Comparison of ENCODE assay signal across 13 cellular contexts in genomic region chr21:44049606-44050005, GRCh38. TPM values are rescaled to one million over a fixed set of nuclear protein-coding genes. Genes with fewer than 3 reads are reported as not detected.
DNase-seq lines count a peak whose midpoint lies in the region; ATAC-seq and TF ChIP-seq lines count a peak whose summit lies in the region.
"Had no signal": no experiment of that assay in that cellular context is flagged by ENCODE, and none has a peak within 500 bp of the region (broad histone marks: within the 10 kb centered on the region; RNA-seq: fewer than 3 reads in every experiment).

No MANE protein-coding gene starts in this region.

- no peaks in the 10 kb centered on the region for H3F3A ChIP-seq in GM23338 (replicated peaks; ENCODE audit: low read depth)

- H3K4me3 ChIP-seq in GM23338 (no peak overlapping the region), fibroblast of pulmonary artery (replicated peaks; ENCODE audit: low read depth, low read length) (no peak overlapping the region)
- H3K4me3 ChIP-seq: right atrium auricular region, vagina had no signal

- no peaks in the 10 kb centered on the region for H3K4me1 Mint-ChIP-seq in GM23338
- H3K4me1 Mint-ChIP-seq in activated CD8-positive, alpha-beta T cell treated with anti-CD3 and anti-CD28 coated beads, Interleukin-2, amount 10 ng/mL, durations not matched to agents 7 days and 5 days (ENCODE audit: low read depth), result peaks cover 8% of the 10 kb centered on the region
- H3K4me1 Mint-ChIP-seq in progenitor cell of endocrine pancreas (ENCODE audit: low read depth), result peaks cover 19% of the 10 kb centered on the region
- peaks cover 2% of the 10 kb centered on the region for H3K4me1 Mint-ChIP-seq in mesothelial cell of epicardium

- no peak overlapping the region for H3K27ac ChIP-seq in GM23338 (ENCODE audit: low read depth)
- H3K27ac ChIP-seq: right atrium auricular region, vagina had no signal

- no peak overlapping the region for H2AFZ ChIP-seq in GM23338

- no peaks in the 10 kb centered on the region for H3K4me1 ChIP-seq in GM23338 (ENCODE audit: insufficient read depth)

- POLR2A ChIA-PET in activated CD8-positive, alpha-beta T cell treated with anti-CD3 and anti-CD28 coated beads, Interleukin-2, amount 10 ng/mL, durations not matched to agents 7 days and 5 days (lab: Charles Lee), result no interaction called here

- H3K9me2 ChIP-seq in GM23338 (ENCODE audit: insufficient read depth), result no peaks in the 10 kb centered on the region

- CTCF ChIA-PET in activated CD8-positive, alpha-beta T cell treated with anti-CD3 and anti-CD28 coated beads, Interleukin-2, amount 10 ng/mL, durations not matched to agents 7 days and 5 days (lab: Charles Lee), result no interaction called here

- H4K20me1 ChIP-seq in GM23338 (replicated peaks; ENCODE audit: insufficient read depth), result peaks cover 37% of the 10 kb centered on the region

- no peak overlapping the region for H3K4me3 Mint-ChIP-seq in GM23338
- no peak overlapping the region for H3K4me3 Mint-ChIP-seq in activated CD8-positive, alpha-beta T cell treated with anti-CD3 and anti-CD28 coated beads, Interleukin-2, amount 10 ng/mL, durations not matched to agents 7 days and 5 days
- H3K4me3 Mint-ChIP-seq in progenitor cell of endocrine pancreas (ENCODE audit: low read depth), result no peak overlapping the region
- H3K4me3 Mint-ChIP-seq in mesothelial cell of epicardium, result no peak overlapping the region

- no peaks in the 10 kb centered on the region for H3K27me3 ChIP-seq in GM23338 (ENCODE audit: insufficient read depth)
- H3K27me3 ChIP-seq: right atrium auricular region, vagina had no signal

- H3K79me2 ChIP-seq in GM23338 (replicated peaks; ENCODE audit: insufficient read depth), result peaks cover 70% of the 10 kb centered on the region

- H3K4me2 ChIP-seq in GM23338, result no peak overlapping the region

- H3K27me3 Mint-ChIP-seq in GM23338 (ENCODE audit: insufficient read depth, low read depth, poor library complexity), result peaks cover 4% of the 10 kb centered on the region
- H3K27me3 Mint-ChIP-seq in activated CD8-positive, alpha-beta T cell treated with anti-CD3 and anti-CD28 coated beads, Interleukin-2, amount 10 ng/mL, durations not matched to agents 7 days and 5 days (ENCODE audit: low read depth), result no peaks in the 10 kb centered on the region
- no peaks in the 10 kb centered on the region for H3K27me3 Mint-ChIP-seq in progenitor cell of endocrine pancreas
- H3K27me3 Mint-ChIP-seq in mesothelial cell of epicardium (ENCODE audit: low read depth), result no peaks in the 10 kb centered on the region

- H3K9me3 Mint-ChIP-seq in GM23338 (no peaks in the 10 kb centered on the region), progenitor cell of endocrine pancreas (ENCODE audit: low read depth) (no peaks in the 10 kb centered on the region), mesothelial cell of epicardium (no peaks in the 10 kb centered on the region)
- no peaks in the 10 kb centered on the region for H3K9me3 Mint-ChIP-seq in activated CD8-positive, alpha-beta T cell treated with anti-CD3 and anti-CD28 coated beads, Interleukin-2, amount 10 ng/mL, durations not matched to agents 7 days and 5 days (ENCODE audit: insufficient read depth)

- no peaks in the 10 kb centered on the region for H3K36me3 ChIP-seq in GM23338 (ENCODE audit: insufficient read depth)
- H3K36me3 ChIP-seq: right atrium auricular region had no signal

- H3K36me3 Mint-ChIP-seq in GM23338 (ENCODE audit: low read depth), result peaks cover 6% of the 10 kb centered on the region; the same call in 2 of the 3 replicates
- peaks cover 28% of the 10 kb centered on the region for H3K36me3 Mint-ChIP-seq in activated CD8-positive, alpha-beta T cell treated with anti-CD3 and anti-CD28 coated beads, Interleukin-2, amount 10 ng/mL, durations not matched to agents 7 days and 5 days (ENCODE audit: low read depth)
- peaks cover 7% of the 10 kb centered on the region for H3K36me3 Mint-ChIP-seq in progenitor cell of endocrine pancreas (ENCODE audit: insufficient read depth)
- H3K36me3 Mint-ChIP-seq in mesothelial cell of epicardium, result peaks cover 9% of the 10 kb centered on the region

- ATAC-seq in GM23338 (peak; percentile 24; the same call in 1 of the 3 replicates), HG03520 (IDR thresholded peaks at IDR 0.05; ENCODE audit: unreplicated experiment) (no peak), HG03095 (IDR thresholded peaks at IDR 0.05; ENCODE audit: unreplicated experiment) (no peak)
- ATAC-seq in activated CD8-positive, alpha-beta T cell treated with anti-CD3 and anti-CD28 coated beads, Interleukin-2, amount 10 ng/mL, durations not matched to agents 7 days and 5 days, result no peak

- DNase-seq in GM23338 (ENCODE audit: low spot score), result no peak
- no peak for DNase-seq in activated CD8-positive, alpha-beta T cell treated with anti-CD3 and anti-CD28 coated beads, Interleukin-2, amount 10 ng/mL, durations not matched to agents 7 days and 5 days
- peak; percentile 13 for DNase-seq in fibroblast of pulmonary artery (ENCODE audit: low read depth)
- DNase-seq in progenitor cell of endocrine pancreas (ENCODE audit: low spot score, unreplicated experiment), result no peak
- DNase-seq in mesothelial cell of epicardium (ENCODE audit: low spot score in 2 of 2, unreplicated experiment in 2 of 2), result no peak
- DNase-seq: foreskin melanocyte; MV-4-11; Right ventricle myocardium superior; stimulated activated CD4-positive, alpha-beta T cell treated with anti-CD3 and anti-CD28 coated beads, Interleukin-2, amount 100 ng/mL, for 24 hours had no signal

- peak overlapping the region; percentile 71; the same call in 1 of the 2 replicates for H3K27ac Mint-ChIP-seq in GM23338
- peak overlapping the region; percentile 48 for H3K27ac Mint-ChIP-seq in activated CD8-positive, alpha-beta T cell treated with anti-CD3 and anti-CD28 coated beads, Interleukin-2, amount 10 ng/mL, durations not matched to agents 7 days and 5 days
- peak overlapping the region; percentile 47 for H3K27ac Mint-ChIP-seq in progenitor cell of endocrine pancreas
- no peak overlapping the region for H3K27ac Mint-ChIP-seq in mesothelial cell of epicardium

- no peak for TF ChIP-seq CTCF in GM23338 (conservative IDR thresholded peaks at IDR 0.05; ENCODE audit: low read depth in 2 of 2)
- TF ChIP-seq CTCF in fibroblast of pulmonary artery (IDR thresholded peaks at IDR 0.05; ENCODE audit: low read length, missing control alignments), result no peak
- no peak for TF ChIP-seq CTCF in progenitor cell of endocrine pancreas (IDR thresholded peaks at IDR 0.05; ENCODE audit: unreplicated experiment)
- no peak for TF ChIP-seq CTCF in mesothelial cell of epicardium (IDR thresholded peaks at IDR 0.05; ENCODE audit: unreplicated experiment)

TF ChIP-seq in GM23338, 12 proteins besides CTCF, POLR2A, EP300 and RAD21 (continues in another document):
- TF ChIP-seq ZNF331 (CRISPR knock-in tag; IDR thresholded peaks at IDR 0.05; ENCODE audit: low read depth), result no peak
- TF ChIP-seq ETS1 (IDR thresholded peaks at IDR 0.05), result no peak
- TF ChIP-seq EZH2 (IDR thresholded peaks at IDR 0.05; ENCODE audit: low read depth, unreplicated experiment), result no peak
- no peak for TF ChIP-seq EZH2phosphoT487 (IDR thresholded peaks at IDR 0.05; ENCODE audit: unreplicated experiment)
- TF ChIP-seq POLR2AphosphoS5 (IDR thresholded peaks at IDR 0.05; ENCODE audit: low read depth), result no peak
- TF ChIP-seq CREB1 (CRISPR knock-in tag; IDR thresholded peaks at IDR 0.05; ENCODE audit: low read depth), result no peak

RNA-seq across cellular contexts. Expression of gene TRAPPC10, which starts 37.5 kb away (rescaled TPM):
- total RNA-seq in GM23338 (2014; rRNA removed; shearing (Covaris generic)), result 27.1 and 30.9 TPM in 2 replicates
- polyA plus RNA-seq in GM23338 (2016; fragmentation: Nextera tagmentation; extraction: Ambion mirVana), result 14.0 and 16.2 TPM in 2 replicates
- 10 to 100 TPM; 72.2 to 82.7 TPM for total RNA-seq in activated CD8-positive, alpha-beta T cell treated with anti-CD3 and anti-CD28 coated beads, Interleukin-2, amount 10 ng/mL, durations not matched to agents 7 days and 5 days
- total RNA-seq in progenitor cell of endocrine pancreas (40.4 and 42.7 TPM in 2 replicates), mesothelial cell of epicardium (28.4 to 34.5 TPM (median 32.1 TPM) in 3 replicates)

RNA-seq across cellular contexts. Expression of gene PWP2, which starts 57.6 kb away (rescaled TPM):
- 59.2 and 64.9 TPM in 2 replicates for total RNA-seq in GM23338 (2014; rRNA removed; shearing (Covaris generic))
- polyA plus RNA-seq in GM23338 (2016; fragmentation: Nextera tagmentation; extraction: Ambion mirVana), result 17.6 and 18.2 TPM in 2 replicates
- total RNA-seq in activated CD8-positive, alpha-beta T cell treated with anti-CD3 and anti-CD28 coated beads, Interleukin-2, amount 10 ng/mL, durations not matched to agents 7 days and 5 days, result 1 to 10 TPM; 2.9 to 8.0 TPM
- 5.3 and 7.0 TPM in 2 replicates for total RNA-seq in progenitor cell of endocrine pancreas
- total RNA-seq in mesothelial cell of epicardium, result 2.3 to 7.5 TPM (median 3.1 TPM) in 3 replicates
